ENCODE assay signal across 15 cellular contexts in genomic region chr21:15241997-15242767, GRCh38.
DNase-seq lines count a peak whose midpoint lies in the region; ATAC-seq, FAIRE-seq and TF ChIP-seq lines count a peak whose summit lies in the region.
"Had no signal": no experiment of that assay in that cellular context is flagged by ENCODE, and none has a peak within 500 bp of the region (broad histone marks: within the 10 kb centered on the region; RNA-seq: fewer than 3 reads in every experiment).

No MANE protein-coding gene starts in this region.

- H3K9ac ChIP-seq in HUES48 (ENCODE audit: low read depth, low read length) = no peak overlapping the region

- ATAC-seq in pancreas = peak; percentile 44 to 71 (median 60)
- ATAC-seq: mucosa of descending colon, Right ventricle myocardium inferior had no signal

- peaks cover 35% of the 10 kb centered on the region for H3K4me1 ChIP-seq in HUES48 (ENCODE audit: control insufficient read depth, insufficient read depth, low read length)
- peaks cover 2% of the 10 kb centered on the region; the same call in 1 of the 2 replicates for H3K4me1 ChIP-seq in iPS DF 6.9 (ENCODE audit: control insufficient read depth, insufficient read depth, low read length)
- H3K4me1 ChIP-seq in pancreas = no peaks in the 10 kb centered on the region

- no peak for TF ChIP-seq CTCF in pancreas (IDR thresholded peaks at IDR 0.05)

- no peak for TF ChIP-seq POLR2A in GM12892 (IDR thresholded peaks at IDR 0.05; ENCODE audit: low read depth, low read length)

- H3K27ac ChIP-seq in HUES48 (ENCODE audit: low read depth, low read length) (peak overlapping the region; percentile 91), iPS DF 6.9 (ENCODE audit: low read length) (no peak overlapping the region), pancreas (no peak overlapping the region)

- intact Hi-C loops in pancreas (cut with DNase I) = no loop called here

- H3K4me3 ChIP-seq in HUES48 (ENCODE audit: low read depth, low read length) (peak overlapping the region; percentile 6; the same call in 1 of the 2 replicates), iPS DF 6.9 (ENCODE audit: low read length) (no peak overlapping the region), pancreas (no peak overlapping the region)
- H3K4me3 ChIP-seq: mucosa of descending colon had no signal

- no peaks in the 10 kb centered on the region for H3K9me3 ChIP-seq in HUES48 (ENCODE audit: control insufficient read depth, insufficient read depth, low read length)
- H3K9me3 ChIP-seq in iPS DF 6.9 (ENCODE audit: control insufficient read depth, insufficient read depth, low read length) = no peaks in the 10 kb centered on the region
- H3K9me3 ChIP-seq in pancreas = no peaks in the 10 kb centered on the region
- H3K9me3 ChIP-seq: mucosa of descending colon had no signal

- no peak for FAIRE-seq in pancreas (lab: Jason Lieb, UNC)
- FAIRE-seq in GM12892 (lab: Jason Lieb, UNC) = no peak
- FAIRE-seq: D721Med had no signal

- no CpG with 5 or more reads among the region's 2 CpGs for WGBS in iPS DF 6.9 (ENCODE audit: insufficient coverage, insufficient read length)
- WGBS in pancreas, 2 donors = 77 to 78% methylated on average over 2 of the region's 2 CpGs

- DNase-seq in amniotic epithelial cell (ENCODE audit: low read depth) = peak; percentile 7
- peak; percentile 72 for DNase-seq in iPS DF 6.9 (ENCODE audit: low read depth, low spot score)
- no peak for DNase-seq in pancreas
- no peak for DNase-seq in DMS153 (lab: John Stamatoyannopoulos, UW)
- no peak for DNase-seq in HUDEP-2 (lab: John Stamatoyannopoulos, UW; ENCODE audit: unreplicated experiment in 76 of 76)
- DNase-seq in GM12892 (ENCODE audit: insufficient read length) = no peak
- DNase-seq: activated effector memory CD4-positive, alpha-beta T cell treated with anti-CD3 and anti-CD28 coated beads, Interleukin-2, amount 50 U/mL, for 16 hours; KG1; mucosa of descending colon; NCI-H2171 treated with DMSO at 0.1 percent for 48 hours; occipital lobe; stimulated activated CD4-positive, alpha-beta T cell treated with anti-CD3 and anti-CD28 coated beads, Interleukin-4, amount 100 ng/mL, for 1 hour had no signal

- no peaks in the 10 kb centered on the region for H3K36me3 ChIP-seq in HUES48 (ENCODE audit: control insufficient read depth, insufficient read depth, low read length)
- no peaks in the 10 kb centered on the region for H3K36me3 ChIP-seq in iPS DF 6.9 (ENCODE audit: control insufficient read depth, insufficient read depth, low read length)
- H3K36me3 ChIP-seq in pancreas = no peaks in the 10 kb centered on the region

- H3K27me3 ChIP-seq in HUES48 (ENCODE audit: control insufficient read depth, insufficient read depth, low read length) (peaks cover 36% of the 10 kb centered on the region), iPS DF 6.9 (ENCODE audit: control insufficient read depth, insufficient read depth, low read length) (peaks cover 4% of the 10 kb centered on the region; the same call in 1 of the 2 replicates), pancreas (no peaks in the 10 kb centered on the region)

Comparison
In these comparisons a context has a peak if more than half of its experiments do, and no peak if none do; other contexts are left out.
1. DNase-seq: peak in amniotic epithelial cell (single experiment) and iPS DF 6.9 (single experiment); none in pancreas (0 of 6), DMS153 (single experiment), HUDEP-2 (0 of 76) and GM12892 (single experiment).